Comparison of ENCODE assay signal across 11 cellular contexts in genomic region chr20:48456361-48457184, GRCh38.
DNase-seq lines count a peak whose midpoint lies in the region; ATAC-seq and TF ChIP-seq lines count a peak whose summit lies in the region.
"Had no signal": no experiment of that assay in that cellular context is flagged by ENCODE, and none has a peak within 500 bp of the region (broad histone marks: within the 10 kb centered on the region; RNA-seq: fewer than 3 reads in every experiment).

No MANE protein-coding gene starts in this region.

- POLR2A ChIA-PET in GM10248 (lab: Yijun Ruan, JAX) = no interaction called here

- peak overlapping the region; percentile 20; the same call in 1 of the 2 replicates for H3K4me2 ChIP-seq in OCI-LY3 (ENCODE audit: low read length)

- TF ChIP-seq CTCF in GM10248 (IDR thresholded peaks at IDR 0.05; ENCODE audit: control extremely low read depth, extremely low read depth, low read depth, missing control alignments) (no peak), OCI-LY3 (IDR thresholded peaks at IDR 0.05; ENCODE audit: low read depth, low read length) (no peak), nephron (IDR thresholded peaks at IDR 0.05; ENCODE audit: unreplicated experiment in 3 of 3) (no peak)

- H4K20me1 ChIP-seq in OCI-LY3 (ENCODE audit: insufficient read depth, low read length) = no peaks in the 10 kb centered on the region

- H3K36me3 ChIP-seq in OCI-LY3 (replicated peaks; ENCODE audit: low read depth, low read length) = no peaks in the 10 kb centered on the region

- no peaks in the 10 kb centered on the region for H3K79me2 ChIP-seq in OCI-LY3 (ENCODE audit: low read length)

- DNase-seq in GM10248 (ENCODE audit: extremely low spot score) (peak; percentile 67), NCI-H774 (lab: John Stamatoyannopoulos, UW) (no peak), SW480 (ENCODE audit: low spot score) (no peak), MV-4-11 (lab: John Stamatoyannopoulos, UW) (no peak), dermis blood vessel endothelial cell (no peak)
- DNase-seq: AML-193; naive thymus-derived CD8-positive, alpha-beta T cell had no signal

- peaks cover 55% of the 10 kb centered on the region for H3K4me1 Mint-ChIP-seq in nephron

- no peak overlapping the region for H3K9ac ChIP-seq in OCI-LY3 (ENCODE audit: low read length)

- CTCF ChIA-PET in GM10248 (lab: Yijun Ruan, JAX) = interaction anchor here (1.0 kb wide), 1 partner anchor 43 kb away, joined by 3 read pairs; no protein-coding TSS in a partner anchor

- H3K27ac ChIP-seq in OCI-LY3 (ENCODE audit: low read length) = no peak overlapping the region

- H3K27me3 Mint-ChIP-seq in nephron (ENCODE audit: low read depth) = peaks cover 19% of the 10 kb centered on the region

- peaks cover 25% of the 10 kb centered on the region for H3K4me1 ChIP-seq in OCI-LY3 (ENCODE audit: low read length)

- H3K9me3 ChIP-seq in OCI-LY3 (ENCODE audit: insufficient read depth, low read length) = no peaks in the 10 kb centered on the region

- ATAC-seq in GM21786 (IDR thresholded peaks at IDR 0.05; ENCODE audit: unreplicated experiment) = peak; percentile 46
- ATAC-seq: naive thymus-derived CD8-positive, alpha-beta T cell had no signal

- no peaks in the 10 kb centered on the region for H3K9me3 Mint-ChIP-seq in nephron
- H3K9me3 Mint-ChIP-seq: activated T-helper 2 cell treated with anti-CD3 and anti-CD28 coated beads, Interferon-gamma antibody, Interleukin-2, Interleukin-4, amounts not matched to agents 10 μg/mL and 5 μg/mL and 100 μg/mL, durations not matched to agents 14 hours and 24 hours and 36 hours; naive thymus-derived CD8-positive, alpha-beta T cell had no signal

- H3K4me3 ChIP-seq in OCI-LY3 (ENCODE audit: low read length) = no peak overlapping the region

- no peak overlapping the region for H3K4me3 Mint-ChIP-seq in nephron
- H3K4me3 Mint-ChIP-seq: naive thymus-derived CD8-positive, alpha-beta T cell had no signal

- no peaks in the 10 kb centered on the region for H3K36me3 Mint-ChIP-seq in nephron (ENCODE audit: low read depth)
- H3K36me3 Mint-ChIP-seq: naive thymus-derived CD8-positive, alpha-beta T cell had no signal

- H3K27me3 ChIP-seq in OCI-LY3 (ENCODE audit: low read depth, low read length) = peaks cover 53% of the 10 kb centered on the region

- peak overlapping the region; percentile 27 to 49 (median 45) for H3K27ac Mint-ChIP-seq in nephron
- H3K27ac Mint-ChIP-seq: activated T-helper 2 cell treated with anti-CD3 and anti-CD28 coated beads, Interferon-gamma antibody, Interleukin-2, Interleukin-4, amounts not matched to agents 10 μg/mL and 5 μg/mL and 100 μg/mL, durations not matched to agents 14 hours and 24 hours and 36 hours; naive thymus-derived CD8-positive, alpha-beta T cell had no signal

- no peak overlapping the region; the same call in 1 of the 2 replicates for H2AFZ ChIP-seq in OCI-LY3 (ENCODE audit: low read depth, low read length)
